ENCODE assay signal across 9 cellular contexts in genomic region chr10:43287056-43288007, GRCh38. TPM values are rescaled to one million over a fixed set of nuclear protein-coding genes. Genes with fewer than 3 reads are reported as not detected.
A peak's percentile ranks its signal among the peaks of the same experiment; 100 is the strongest.
DNase-seq lines count a peak whose midpoint lies in the region; ATAC-seq, FAIRE-seq and TF ChIP-seq lines count a peak whose summit lies in the region.
"Had no signal": no experiment of that assay in that cellular context is flagged by ENCODE, and none has a peak within 500 bp of the region (broad histone marks: within the 10 kb centered on the region; RNA-seq: fewer than 3 reads in every experiment).

No MANE protein-coding gene starts in this region.

- H3K4me3 ChIP-seq in mucosa of descending colon: no peak overlapping the region
- H3K4me3 ChIP-seq: thoracic aorta had no signal

- TF ChIP-seq POLR2A in GM12891 (IDR thresholded peaks at IDR 0.05; ENCODE audit: low read depth, low read length): no peak

- H3K9me3 ChIP-seq in mucosa of descending colon: no peaks in the 10 kb centered on the region
- H3K9me3 ChIP-seq: thoracic aorta had no signal

- H3K36me3 ChIP-seq in mucosa of descending colon (ENCODE audit: low read depth): no peaks in the 10 kb centered on the region
- H3K36me3 ChIP-seq: thoracic aorta had no signal

- no peak for TF ChIP-seq CTCF in mucosa of descending colon (IDR thresholded peaks at IDR 0.05)

- peak; percentile 5 for FAIRE-seq in GM12891 (lab: Jason Lieb, UNC)

- ATAC-seq in mucosa of descending colon (peak; percentile 96), HG03520 (IDR thresholded peaks at IDR 0.05; ENCODE audit: unreplicated experiment) (no peak), HG03139 (IDR thresholded peaks at IDR 0.05; ENCODE audit: unreplicated experiment) (no peak)

- no peak for DNase-seq in GM12891 (ENCODE audit: insufficient read length, low spot score)
- peak; percentile 30 for DNase-seq in HCEC 1CT
- peak; percentile 11 for DNase-seq in NCI-H69 (lab: John Stamatoyannopoulos, UW)
- DNase-seq in activated T-helper 1 cell treated with anti-CD3 and anti-CD28 coated beads, Interleukin-2, amount 50 U/mL, for 16 hours (ENCODE audit: low read depth in 1 of 2, low spot score in 1 of 2): peak; percentile 29 to 48
- DNase-seq in mucosa of descending colon: peak; percentile 56 to 83 (median 63)
- DNase-seq in DMS 273 treated with DMSO at 0.1 percent for 48 hours (lab: John Stamatoyannopoulos, UW): no peak

- intact Hi-C loops in mucosa of descending colon (cut with DNase I, micrococcal nuclease): no loop called here

- H3K4me1 ChIP-seq in mucosa of descending colon (ENCODE audit: low read depth): peaks cover 9% of the 10 kb centered on the region

TF ChIP-seq in GM12891, 5 proteins besides CTCF, POLR2A, EP300 and RAD21:
- TF ChIP-seq SPI1 (IDR thresholded peaks at IDR 0.05; ENCODE audit: low read depth, low read length) (peak; percentile 77), POU2F2 (IDR thresholded peaks at IDR 0.05; ENCODE audit: low read depth, low read length) (no peak)

RNA-seq across cellular contexts. Expression of gene RASGEF1A, which starts 20.5 kb away (rescaled TPM):
- polyA plus RNA-seq in GM12891 (2012; ENCODE audit: low read depth, missing spikeins): 0.50 TPM
- total RNA-seq in mucosa of descending colon: 1 to 10 TPM in 1 of 3 donors, under 1 TPM in 2; 0.43 to 1.2 (median 0.58) TPM
- total RNA-seq: thoracic aorta had no signal

Comparison
In these comparisons a context has a peak if more than half of its experiments do, and no peak if none do; other contexts are left out.
1. DNase-seq: peak in HCEC 1CT (single experiment), NCI-H69 (single experiment), activated T-helper 1 cell treated with anti-CD3 and anti-CD28 coated beads, Interleukin-2, amount 50 U/mL, for 16 hours (2 of 2) and mucosa of descending colon (3 of 3); none in GM12891 (single experiment) and DMS 273 treated with DMSO at 0.1 percent for 48 hours (single experiment).